Comparison of ENCODE assay signal across 7 cellular contexts in the genomic region with DNA sequence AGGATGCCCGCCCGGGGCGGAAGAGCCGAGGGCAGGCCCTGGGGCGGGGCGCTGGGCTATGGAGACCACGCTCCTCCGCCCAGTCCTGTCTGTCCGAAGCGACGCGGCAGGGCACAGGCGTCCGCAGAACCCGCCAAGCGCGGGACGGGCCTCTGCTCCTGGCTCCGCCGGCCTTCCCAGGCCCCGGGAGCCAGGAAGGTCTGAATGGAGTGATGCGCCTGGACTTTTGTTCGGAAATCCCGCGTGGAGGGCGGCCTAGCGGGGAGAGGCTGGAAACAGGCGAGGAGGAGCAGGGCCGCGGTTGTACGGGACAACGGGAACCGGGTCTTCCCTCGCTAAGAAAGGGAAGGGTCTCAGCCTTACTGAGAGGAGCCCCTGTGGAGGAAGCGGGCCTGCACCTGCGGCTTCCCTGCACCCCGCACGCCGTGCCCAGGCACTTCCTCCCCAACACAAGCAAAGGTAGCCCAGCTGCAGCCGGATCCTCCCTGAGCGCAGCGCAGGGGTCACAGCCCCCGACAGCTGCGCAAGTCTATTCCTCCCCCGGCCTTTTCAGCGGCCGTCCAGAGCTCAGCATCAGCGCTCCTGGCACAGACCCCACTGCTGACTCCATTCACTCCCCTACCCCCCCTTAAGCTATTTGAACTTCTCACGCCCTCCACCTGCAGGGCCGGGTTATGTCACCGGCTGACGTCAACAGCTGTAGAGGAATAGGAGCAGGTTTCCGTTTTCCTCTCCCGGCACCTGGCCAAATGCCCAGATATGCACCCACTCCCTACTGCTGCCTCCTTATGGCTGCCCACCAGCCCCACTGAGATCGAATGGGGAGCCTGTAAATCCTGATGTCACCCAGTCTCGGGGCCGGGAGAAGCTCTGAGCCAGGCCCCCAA.
DNase-seq lines count a peak whose midpoint lies in the region; ATAC-seq lines count a peak whose summit lies in the region.

No MANE protein-coding gene starts in this region.

- H3K27ac ChIP-seq in iPS DF 6.9 (ENCODE audit: low read length): no peak overlapping the region

- peak overlapping the region; percentile 62; the same call in 1 of the 2 replicates for H3K4me3 ChIP-seq in iPS DF 6.9 (ENCODE audit: low read length)

- no peaks in the 10 kb centered on the region for H3K9me3 ChIP-seq in iPS DF 6.9 (ENCODE audit: control insufficient read depth, insufficient read depth, low read length)

- WGBS in iPS DF 6.9 (ENCODE audit: insufficient coverage, insufficient read length): no CpG with 5 or more reads among the region's 57 CpGs

- ATAC-seq in HG03469 (IDR thresholded peaks at IDR 0.05; ENCODE audit: unreplicated experiment): no peak

- H3K4me1 Mint-ChIP-seq in activated T-cell treated with anti-CD3 and anti-CD28 coated beads, Interleukin-2, amount 50 U/mL, for 24 hours (ENCODE audit: low read depth): peaks cover 14% of the 10 kb centered on the region

- peaks cover 2% of the 10 kb centered on the region; the same call in 1 of the 2 replicates for H3K4me1 ChIP-seq in iPS DF 6.9 (ENCODE audit: control insufficient read depth, insufficient read depth, low read length)

- no peak overlapping the region for H3K27ac Mint-ChIP-seq in activated T-cell treated with anti-CD3 and anti-CD28 coated beads, Interleukin-2, amount 50 U/mL, for 24 hours

- H3K36me3 Mint-ChIP-seq in activated T-cell treated with anti-CD3 and anti-CD28 coated beads, Interleukin-2, amount 50 U/mL, for 24 hours (ENCODE audit: low read depth): no peaks in the 10 kb centered on the region

- H3K9me3 Mint-ChIP-seq in activated T-cell treated with anti-CD3 and anti-CD28 coated beads, Interleukin-2, amount 50 U/mL, for 24 hours: no peaks in the 10 kb centered on the region

- no peaks in the 10 kb centered on the region for H3K36me3 ChIP-seq in iPS DF 6.9 (ENCODE audit: control insufficient read depth, insufficient read depth, low read length)

- peak overlapping the region; percentile 67 for H3K4me3 Mint-ChIP-seq in activated T-cell treated with anti-CD3 and anti-CD28 coated beads, Interleukin-2, amount 50 U/mL, for 24 hours

- peaks cover 5% of the 10 kb centered on the region; the same call in 1 of the 2 replicates for H3K27me3 ChIP-seq in iPS DF 6.9 (ENCODE audit: control insufficient read depth, insufficient read depth, low read length)

- DNase-seq in NCI-H146 treated with DMSO at 0.1 percent for 48 hours (lab: John Stamatoyannopoulos, UW; ENCODE audit: unreplicated experiment): peak; percentile 44
- DNase-seq in activated T-cell treated with anti-CD3 and anti-CD28 coated beads, Interleukin-2, amount 50 U/mL, for 24 hours: peak; percentile 52
- DNase-seq in iPS DF 6.9 (ENCODE audit: low read depth, low spot score): no peak
- peak; percentile 5 to 21 for DNase-seq in stimulated activated CD8-positive, alpha-beta memory T cell treated with anti-CD3 and anti-CD28 coated beads, Interleukin-7, amount 100 ng/mL, for 4 hours (ENCODE audit: low read depth in 2 of 2)
- DNase-seq in GF-D8 (lab: John Stamatoyannopoulos, UW): no peak
- DNase-seq in hippocampal formation (lab: John Stamatoyannopoulos, UW): no peak

- H3K27me3 Mint-ChIP-seq in activated T-cell treated with anti-CD3 and anti-CD28 coated beads, Interleukin-2, amount 50 U/mL, for 24 hours: peaks cover 39% of the 10 kb centered on the region

Comparison
In these comparisons a context has a peak if more than half of its experiments do, and no peak if none do; other contexts are left out.
1. DNase-seq: peak in NCI-H146 treated with DMSO at 0.1 percent for 48 hours (single experiment), activated T-cell treated with anti-CD3 and anti-CD28 coated beads, Interleukin-2, amount 50 U/mL, for 24 hours (single experiment) and stimulated activated CD8-positive, alpha-beta memory T cell treated with anti-CD3 and anti-CD28 coated beads, Interleukin-7, amount 100 ng/mL, for 4 hours (2 of 2); none in iPS DF 6.9 (single experiment), GF-D8 (single experiment) and hippocampal formation (0 of 2).